1 cellular context compared by ENCODE assay signal in genomic region chr10:5861269-5862031, GRCh38.
A peak's percentile ranks its signal among the peaks of the same experiment; 100 is the strongest.
TF ChIP-seq lines count a peak whose summit lies in the region.

No MANE protein-coding gene starts in this region.

TF ChIP-seq in HepG2, 621 proteins besides CTCF, POLR2A, EP300 and RAD21 (continues in another document):
- TF ChIP-seq RAD51 (IDR thresholded peaks at IDR 0.05; ENCODE audit: borderline replicate concordance) (no peak), ZNF687 (CRISPR knock-in tag; IDR thresholded peaks at IDR 0.05) (peak; percentile 24), HNRNPK (IDR thresholded peaks at IDR 0.05; ENCODE audit: low read depth, low read length, poor library complexity, severe bottlenecking) (no peak), ERF (CRISPR knock-in tag; IDR thresholded peaks at IDR 0.05) (no peak), MAFK (conservative IDR thresholded peaks at IDR 0.05 in 1 of 2, IDR thresholded peaks at IDR 0.05 in 1 of 2; ENCODE audit: low read length in 2 of 2) (no peak), SIX1 (CRISPR knock-in tag; IDR thresholded peaks at IDR 0.05; ENCODE audit: borderline replicate concordance) (no peak), ZNF891 (CRISPR knock-in tag; IDR thresholded peaks at IDR 0.05) (no peak), ZNF746 (CRISPR knock-in tag; IDR thresholded peaks at IDR 0.05) (no peak), PRMT3 (CRISPR knock-in tag; IDR thresholded peaks at IDR 0.05; ENCODE audit: borderline replicate concordance, low read depth) (no peak), ZFAT (CRISPR knock-in tag; conservative IDR thresholded peaks at IDR 0.05) (no peak), THAP8 (CRISPR knock-in tag; IDR thresholded peaks at IDR 0.05; ENCODE audit: borderline replicate concordance) (no peak), CENPT (CRISPR knock-in tag; IDR thresholded peaks at IDR 0.05; ENCODE audit: low read depth) (no peak), HDAC1 (CRISPR knock-in tag; IDR thresholded peaks at IDR 0.05) (no peak), ZNF879 (CRISPR knock-in tag; IDR thresholded peaks at IDR 0.05) (no peak), ZMYM3 (CRISPR knock-in tag; IDR thresholded peaks at IDR 0.05) (peak; percentile 26; the same call in 1 of the 2 replicates), ZBTB37 (CRISPR knock-in tag; IDR thresholded peaks at IDR 0.05) (no peak), ADNP (CRISPR knock-in tag; IDR thresholded peaks at IDR 0.05) (no peak), NR2F1 (CRISPR knock-in tag; IDR thresholded peaks at IDR 0.05) (0 out of 4 replicates have a peak, but pooled peaks of 1 of the 2 experiments have one; percentile 16), ZNF382 (CRISPR knock-in tag; IDR thresholded peaks at IDR 0.05; ENCODE audit: borderline replicate concordance) (no peak), FOXC1 (CRISPR knock-in tag; IDR thresholded peaks at IDR 0.05; ENCODE audit: borderline replicate concordance) (no peak), TBX2 (CRISPR knock-in tag; IDR thresholded peaks at IDR 0.05; ENCODE audit: borderline replicate concordance) (peak; percentile 26; the same call in 1 of the 2 replicates), SMAD3 (CRISPR knock-in tag; IDR thresholded peaks at IDR 0.05) (no peak), JARID2 (CRISPR knock-in tag; IDR thresholded peaks at IDR 0.05; ENCODE audit: insufficient replicate concordance) (no peak), ZNF33B (CRISPR knock-in tag; IDR thresholded peaks at IDR 0.05) (no peak), ZNF138 (CRISPR knock-in tag; IDR thresholded peaks at IDR 0.05; ENCODE audit: low read depth) (no peak), ZNF432 (CRISPR knock-in tag; IDR thresholded peaks at IDR 0.05; ENCODE audit: borderline replicate concordance) (no peak), MBNL3 (CRISPR knock-in tag; conservative IDR thresholded peaks at IDR 0.05) (no peak), MTA1 (CRISPR knock-in tag; IDR thresholded peaks at IDR 0.05; ENCODE audit: borderline replicate concordance) (no peak), KLF15 (CRISPR knock-in tag; IDR thresholded peaks at IDR 0.05; ENCODE audit: borderline replicate concordance) (no peak), ZIK1 (CRISPR knock-in tag; IDR thresholded peaks at IDR 0.05; ENCODE audit: borderline replicate concordance, low read depth) (no peak), EEA1 (CRISPR knock-in tag; IDR thresholded peaks at IDR 0.05; ENCODE audit: borderline replicate concordance) (no peak), SIN3B (IDR thresholded peaks at IDR 0.05; ENCODE audit: low read length) (no peak), ESRRA (CRISPR knock-in tag; IDR thresholded peaks at IDR 0.05; ENCODE audit: low read depth) (no peak), ZNF737 (CRISPR knock-in tag; IDR thresholded peaks at IDR 0.05; ENCODE audit: borderline replicate concordance) (no peak), SNAPC2 (CRISPR knock-in tag; IDR thresholded peaks at IDR 0.05) (no peak), HNRNPLL (IDR thresholded peaks at IDR 0.05; ENCODE audit: low read depth, low read length, poor library complexity, severe bottlenecking) (no peak), TEAD2 (CRISPR knock-in tag; IDR thresholded peaks at IDR 0.05) (no peak), NCOA1 (CRISPR knock-in tag; IDR thresholded peaks at IDR 0.05) (no peak), ISL2 (CRISPR knock-in tag; IDR thresholded peaks at IDR 0.05) (no peak), HINFP (CRISPR knock-in tag; IDR thresholded peaks at IDR 0.05; ENCODE audit: low read depth) (no peak), ZNF275 (CRISPR knock-in tag; IDR thresholded peaks at IDR 0.05; ENCODE audit: borderline replicate concordance) (no peak), NFYC (CRISPR knock-in tag; IDR thresholded peaks at IDR 0.05) (no peak), PAF1 (CRISPR knock-in tag; IDR thresholded peaks at IDR 0.05) (no peak), SRY (CRISPR knock-in tag; IDR thresholded peaks at IDR 0.05) (no peak), WIZ (CRISPR knock-in tag; IDR thresholded peaks at IDR 0.05) (no peak), ZNF570 (CRISPR knock-in tag; IDR thresholded peaks at IDR 0.05; ENCODE audit: borderline replicate concordance) (no peak), USF2 (IDR thresholded peaks at IDR 0.05; ENCODE audit: low read depth, low read length) (no peak), USF2 (CRISPR knock-in tag; IDR thresholded peaks at IDR 0.05; ENCODE audit: borderline replicate concordance) (no peak), SYNCRIP (IDR thresholded peaks at IDR 0.05; ENCODE audit: insufficient read depth, low read depth, low read length) (no peak), IKZF5 (CRISPR knock-in tag; IDR thresholded peaks at IDR 0.05) (no peak), STAG1 (CRISPR knock-in tag; IDR thresholded peaks at IDR 0.05) (no peak), ZSCAN9 (CRISPR knock-in tag; IDR thresholded peaks at IDR 0.05; ENCODE audit: borderline replicate concordance) (no peak), MEIS1 (CRISPR knock-in tag; IDR thresholded peaks at IDR 0.05; ENCODE audit: borderline replicate concordance) (no peak), AHDC1 (CRISPR knock-in tag; IDR thresholded peaks at IDR 0.05; ENCODE audit: borderline replicate concordance) (peak; percentile 76; the same call in 1 of the 2 replicates), PHB2 (IDR thresholded peaks at IDR 0.05; ENCODE audit: partially characterized antibody) (no peak), SMARCE1 (IDR thresholded peaks at IDR 0.05; ENCODE audit: borderline replicate concordance) (no peak), NKX3-1 (CRISPR knock-in tag; IDR thresholded peaks at IDR 0.05) (no peak)
